8 cellular contexts compared by ENCODE assay signal in the genomic region with DNA sequence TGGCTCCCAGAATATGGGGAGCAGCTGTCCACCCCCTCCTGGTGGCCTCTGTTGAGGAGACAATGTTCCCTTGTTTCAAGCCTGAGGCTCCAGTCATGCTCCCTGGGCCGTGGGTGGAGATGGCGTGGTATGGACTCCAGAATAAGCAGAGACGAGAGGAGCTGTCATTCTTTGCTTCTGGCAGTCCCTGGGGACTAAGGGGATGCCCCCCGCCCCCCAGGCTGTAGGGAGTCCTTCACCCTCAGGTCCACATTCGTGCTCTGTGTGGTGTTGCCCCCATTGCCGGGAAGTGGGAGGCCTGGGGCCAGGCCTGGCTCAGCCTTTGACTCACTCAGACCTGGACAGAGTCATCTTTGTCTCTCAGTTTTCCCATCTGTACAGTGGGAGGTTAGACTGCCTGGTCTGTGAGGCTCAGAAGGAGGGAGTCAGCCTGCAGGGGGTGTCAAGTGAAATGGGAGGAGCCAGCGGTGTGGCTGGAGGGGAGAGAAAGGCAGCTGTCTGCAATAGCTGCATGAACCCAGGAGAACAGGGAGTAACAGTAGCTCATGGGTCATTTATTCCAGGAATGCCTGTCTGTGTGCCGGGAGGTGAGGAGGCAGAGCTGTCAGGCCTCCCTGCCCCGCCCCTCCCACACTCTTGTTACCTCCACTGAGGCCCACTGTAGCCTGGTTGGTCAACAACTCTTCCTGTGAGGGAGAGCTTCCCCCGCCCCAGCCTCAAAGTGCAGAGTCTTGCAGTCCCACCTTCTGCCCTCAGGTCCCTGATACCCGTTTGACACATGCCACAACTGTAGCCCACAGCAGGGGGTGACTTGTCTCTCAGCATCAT. TPM values are rescaled to one million over a fixed set of nuclear protein-coding genes. Genes with fewer than 3 reads are reported as not detected.
DNase-seq lines count a peak whose midpoint lies in the region; ATAC-seq and TF ChIP-seq lines count a peak whose summit lies in the region.

No MANE protein-coding gene starts in this region.

- H3K27ac ChIP-seq in tibial nerve = peak overlapping the region; percentile 94 to 99 (median 98)

- no peak overlapping the region for H3K4me3 Mint-ChIP-seq in activated T-cell treated with anti-CD3 and anti-CD28 coated beads, Interleukin-2, amount 50 U/mL, for 24 hours

- H3K9me3 ChIP-seq in tibial nerve = no peaks in the 10 kb centered on the region

- TF ChIP-seq EP300 in tibial nerve (IDR thresholded peaks at IDR 0.05) = peak in 1 of 2 donors; percentile 71

- no peak for TF ChIP-seq POLR2A in tibial nerve (IDR thresholded peaks at IDR 0.05)

- H3K4me1 Mint-ChIP-seq in activated T-cell treated with anti-CD3 and anti-CD28 coated beads, Interleukin-2, amount 50 U/mL, for 24 hours (ENCODE audit: low read depth) = no peaks in the 10 kb centered on the region

- in situ Hi-C loops in astrocyte of the cerebellum (cut with HindIII; ENCODE audit: low sequenced_read_pairs) = no loop called here

- H3K36me3 ChIP-seq in tibial nerve = peaks cover 0 to 13% (median 2%) of the 10 kb centered on the region in 3 donors

- peaks cover 10% of the 10 kb centered on the region for H3K27me3 Mint-ChIP-seq in activated T-cell treated with anti-CD3 and anti-CD28 coated beads, Interleukin-2, amount 50 U/mL, for 24 hours

- H3K27me3 ChIP-seq in tibial nerve = no peaks in the 10 kb centered on the region

- H3K9me3 Mint-ChIP-seq in activated T-cell treated with anti-CD3 and anti-CD28 coated beads, Interleukin-2, amount 50 U/mL, for 24 hours = no peaks in the 10 kb centered on the region

- no peak for ATAC-seq in GM21737 (IDR thresholded peaks at IDR 0.05; ENCODE audit: unreplicated experiment)

- WGBS in tibial nerve, 2 donors = 26 to 27% methylated on average over 11 of the region's 11 CpGs

- peak overlapping the region; percentile 8 for H3K27ac Mint-ChIP-seq in activated T-cell treated with anti-CD3 and anti-CD28 coated beads, Interleukin-2, amount 50 U/mL, for 24 hours

- H3K4me3 ChIP-seq in astrocyte of the cerebellum (ENCODE audit: low read depth, low read length) (peak overlapping the region; percentile 75), tibial nerve (peak overlapping the region in 2 of 4 donors; percentile 24 to 71)

- H3K4me1 ChIP-seq in tibial nerve = peaks cover 0 to 100% (median 81%) of the 10 kb centered on the region in 4 donors

- TF ChIP-seq CTCF in astrocyte of the cerebellum (IDR thresholded peaks at IDR 0.05; ENCODE audit: low read depth, low read length, missing control alignments) = no peak
- no peak for TF ChIP-seq CTCF in tibial nerve (IDR thresholded peaks at IDR 0.05)

- DNase-seq in activated T-cell treated with anti-CD3 and anti-CD28 coated beads, Interleukin-2, amount 50 U/mL, for 24 hours = no peak
- no peak for DNase-seq in activated T-cell treated with anti-CD3 and anti-CD28 coated beads for 4 hours
- DNase-seq in astrocyte of the cerebellum (ENCODE audit: low read depth) = no peak
- DNase-seq in kidney tubule cell (ENCODE audit: low spot score) = peak; percentile 96
- no peak for DNase-seq in tibial nerve (ENCODE audit: low spot score in 2 of 2)
- no peak for DNase-seq in HT-29 (ENCODE audit: low spot score)
- DNase-seq in DMS114 treated with DMSO at 0.1 percent for 48 hours (lab: John Stamatoyannopoulos, UW; ENCODE audit: unreplicated experiment) = no peak

- H3K36me3 Mint-ChIP-seq in activated T-cell treated with anti-CD3 and anti-CD28 coated beads, Interleukin-2, amount 50 U/mL, for 24 hours (ENCODE audit: low read depth) = no peaks in the 10 kb centered on the region

RNA-seq across cellular contexts. Expression of a gene that starts 6.3 kb away (rescaled TPM):
- 100 to 1,000 TPM; 102 to 135 (median 112) TPM for total RNA-seq in tibial nerve
- total RNA-seq in HT-29 (2014; rRNA removed; shearing (Covaris generic)) = 31.9 and 33.1 TPM in 2 replicates

RNA-seq across cellular contexts. Expression of a gene that starts 42.2 kb away (rescaled TPM):
- 1 to 10 TPM in 1 of 4 donors, under 1 TPM in 2, not detected in 1; 0.63 to 3.3 (median 0.90) TPM for total RNA-seq in tibial nerve
- total RNA-seq in HT-29 (2014; rRNA removed; shearing (Covaris generic)) = not detected in 2 replicates
